ENCODE assay signal across 16 cellular contexts in genomic region chr3:107897471-107898180, GRCh38.
DNase-seq lines count a peak whose midpoint lies in the region; ATAC-seq and TF ChIP-seq lines count a peak whose summit lies in the region.
"Had no signal": no experiment of that assay in that cellular context is flagged by ENCODE, and none has a peak within 500 bp of the region (broad histone marks: within the 10 kb centered on the region; RNA-seq: fewer than 3 reads in every experiment).

No MANE protein-coding gene starts in this region.

- H3K9me3 ChIP-seq in Karpas-422 (ENCODE audit: low read length) (no peaks in the 10 kb centered on the region), PC-9 (ENCODE audit: insufficient read depth, low read depth) (no peaks in the 10 kb centered on the region), transverse colon (no peaks in the 10 kb centered on the region)
- H3K9me3 ChIP-seq: BE2C, sigmoid colon had no signal

- H3K9me2 ChIP-seq in Karpas-422 (replicated peaks; ENCODE audit: insufficient read depth, low read length) (no peaks in the 10 kb centered on the region), PC-9 (ENCODE audit: insufficient read depth) (no peaks in the 10 kb centered on the region)

- no peak overlapping the region for H3K4me3 Mint-ChIP-seq in immature natural killer cell
- H3K4me3 Mint-ChIP-seq: activated CD4-positive, alpha-beta T cell treated with anti-CD3 and anti-CD28 coated beads, Interleukin-2, amount 10 ng/mL, durations not matched to agents 7 days and 5 days; activated T-cell treated with anti-CD3 and anti-CD28 coated beads, Interleukin-2, amount 50 U/mL, for 24 hours; neural progenitor cell had no signal

- ATAC-seq in left colon, result peak; percentile 52
- ATAC-seq: activated naive CD4-positive, alpha-beta T cell treated with anti-CD3 and anti-CD28 coated beads, Interleukin-2, amount 50 U/mL, for 72 hours had no signal

- no peaks in the 10 kb centered on the region for H3K4me1 Mint-ChIP-seq in immature natural killer cell
- H3K4me1 Mint-ChIP-seq: activated CD4-positive, alpha-beta T cell treated with anti-CD3 and anti-CD28 coated beads, Interleukin-2, amount 10 ng/mL, durations not matched to agents 7 days and 5 days had no signal

- H3K4me2 ChIP-seq in Karpas-422 (ENCODE audit: low read depth, low read length, poor library complexity, severe bottlenecking) (no peak overlapping the region), PC-9 (no peak overlapping the region)
- H3K4me2 ChIP-seq: neural progenitor cell had no signal

- H4K20me1 ChIP-seq in Karpas-422 (ENCODE audit: insufficient read depth, low read depth, low read length) (no peaks in the 10 kb centered on the region), PC-9 (ENCODE audit: insufficient read depth) (no peaks in the 10 kb centered on the region)

- no peak for TF ChIP-seq POLR2A in transverse colon (IDR thresholded peaks at IDR 0.05)

- CTCF ChIA-PET in PC-9 (lab: Charles Lee), result interaction anchor here (0.7 kb wide), 1 partner anchor 25 kb away, joined by 3 read pairs; no protein-coding TSS in a partner anchor

- H3K27ac Mint-ChIP-seq in immature natural killer cell, result no peak overlapping the region
- H3K27ac Mint-ChIP-seq: activated CD4-positive, alpha-beta T cell treated with anti-CD3 and anti-CD28 coated beads, Interleukin-2, amount 10 ng/mL, durations not matched to agents 7 days and 5 days; activated naive CD4-positive, alpha-beta T cell treated with anti-CD3 and anti-CD28 coated beads, Interleukin-2, amount 50 U/mL, for 72 hours; activated T-cell treated with anti-CD3 and anti-CD28 coated beads, Interleukin-2, amount 50 U/mL, for 24 hours; neural progenitor cell had no signal

- no peak for TF ChIP-seq EP300 in transverse colon (IDR thresholded peaks at IDR 0.05; ENCODE audit: low read depth)

- H3K27me3 ChIP-seq in Karpas-422 (ENCODE audit: low read length) (no peaks in the 10 kb centered on the region), PC-9 (ENCODE audit: insufficient read depth, low read depth) (no peaks in the 10 kb centered on the region), transverse colon (peaks cover 7% of the 10 kb centered on the region)
- H3K27me3 ChIP-seq: BE2C, neural progenitor cell, sigmoid colon had no signal

- H3K4me3 ChIP-seq in Karpas-422 (ENCODE audit: low read length) (no peak overlapping the region), PC-9 (no peak overlapping the region), transverse colon (no peak overlapping the region)
- H3K4me3 ChIP-seq: neural progenitor cell, sigmoid colon had no signal

- BruUV-seq in PC-9 (replicated peaks; lab: Mats Ljungman, UMichigan), result no TSS peak

- peak; percentile 36 for DNase-seq in ELR (ENCODE audit: low read depth)
- DNase-seq in Karpas-422, result no peak
- peak in 1 of 2 experiments; percentile 62 for DNase-seq in PC-9
- DNase-seq in left colon, result no peak
- no peak for DNase-seq in GM20000 (ENCODE audit: low spot score)
- DNase-seq in activated CD8-positive, alpha-beta memory T cell treated with anti-CD3 and anti-CD28 coated beads, Interleukin-2, amount 50 U/mL, for 48 hours, result no peak
- no peak for DNase-seq in transverse colon
- no peak for DNase-seq in immature natural killer cell
- DNase-seq: activated CD4-positive, alpha-beta T cell treated with anti-CD3 and anti-CD28 coated beads, Interleukin-2, amount 10 ng/mL, durations not matched to agents 7 days and 5 days; activated T-cell treated with anti-CD3 and anti-CD28 coated beads, Interleukin-2, amount 50 U/mL, for 24 hours; BE2C; NCI-H345; sigmoid colon; stimulated activated CD4-positive, alpha-beta T cell treated with anti-CD3 and anti-CD28 coated beads, Interleukin-2, amount 100 ng/mL, for 48 hours had no signal

- peaks cover 9% of the 10 kb centered on the region for H3K4me1 ChIP-seq in Karpas-422 (ENCODE audit: low read length)
- H3K4me1 ChIP-seq in PC-9 (replicated peaks; ENCODE audit: insufficient read depth), result peaks cover 8% of the 10 kb centered on the region
- no peaks in the 10 kb centered on the region for H3K4me1 ChIP-seq in transverse colon
- H3K4me1 ChIP-seq: BE2C, neural progenitor cell, sigmoid colon had no signal

- no peak overlapping the region for H3K27ac ChIP-seq in Karpas-422 (ENCODE audit: low read length)
- no peak overlapping the region for H3K27ac ChIP-seq in PC-9
- no peak overlapping the region for H3K27ac ChIP-seq in transverse colon
- H3K27ac ChIP-seq: neural progenitor cell, sigmoid colon had no signal

- no peak for TF ChIP-seq CTCF in PC-9 (conservative IDR thresholded peaks at IDR 0.05)
- TF ChIP-seq CTCF in GM20000 (IDR thresholded peaks at IDR 0.05; ENCODE audit: extremely low read depth, missing control alignments), result no peak
- no peak for TF ChIP-seq CTCF in transverse colon (IDR thresholded peaks at IDR 0.05)

- no peaks in the 10 kb centered on the region for H3K36me3 ChIP-seq in Karpas-422 (ENCODE audit: insufficient read depth, low read length)
- no peaks in the 10 kb centered on the region for H3K36me3 ChIP-seq in PC-9 (ENCODE audit: low read depth)
- no peaks in the 10 kb centered on the region for H3K36me3 ChIP-seq in transverse colon
- H3K36me3 ChIP-seq: BE2C, neural progenitor cell, sigmoid colon had no signal

- H3K79me2 ChIP-seq in Karpas-422 (ENCODE audit: low read length) (no peaks in the 10 kb centered on the region), PC-9 (ENCODE audit: low read depth) (no peaks in the 10 kb centered on the region)

- H3F3A ChIP-seq in PC-9 (ENCODE audit: insufficient read depth, low read depth), result no peaks in the 10 kb centered on the region; the same call in 1 of the 2 replicates

- intact Hi-C loops in PC-9 (cut with micrococcal nuclease; ENCODE audit: unreplicated experiment) (no loop called here), left colon (cut with DNase I, micrococcal nuclease) (no loop called here), transverse colon (cut with DNase I; ENCODE audit: low total_unique reads) (no loop called here)

- POLR2A ChIA-PET in PC-9 (lab: Charles Lee; ENCODE audit: unreplicated experiment), result interaction anchor here (0.6 kb wide), 1 partner anchor 14 kb away, joined by 3 read pairs; no protein-coding TSS in a partner anchor

- peaks cover 0 to 3% (median 0%) of the 10 kb centered on the region in 6 donors for H3K9me3 Mint-ChIP-seq in immature natural killer cell
- H3K9me3 Mint-ChIP-seq: activated CD4-positive, alpha-beta T cell treated with anti-CD3 and anti-CD28 coated beads, Interleukin-2, amount 10 ng/mL, durations not matched to agents 7 days and 5 days; activated naive CD4-positive, alpha-beta T cell treated with anti-CD3 and anti-CD28 coated beads, Interleukin-2, amount 50 U/mL, for 72 hours; activated T-cell treated with anti-CD3 and anti-CD28 coated beads, Interleukin-2, amount 50 U/mL, for 24 hours; neural progenitor cell had no signal

- 31 to 44% methylated on average over 5 of the region's 5 CpGs for WGBS in transverse colon (ENCODE audit: low coverage in 1 of 2), 2 donors

- H2AFZ ChIP-seq in Karpas-422 (ENCODE audit: low read length) (peak overlapping the region; percentile 46), PC-9 (peak overlapping the region; percentile 3; the same call in 1 of the 2 replicates)
- H2AFZ ChIP-seq: neural progenitor cell had no signal

- H3K36me3 Mint-ChIP-seq in immature natural killer cell, result no peaks in the 10 kb centered on the region
- H3K36me3 Mint-ChIP-seq: activated naive CD4-positive, alpha-beta T cell treated with anti-CD3 and anti-CD28 coated beads, Interleukin-2, amount 50 U/mL, for 72 hours; neural progenitor cell had no signal

- in situ Hi-C loops in transverse colon (cut with MboI; ENCODE audit: low pct_ligation_motif_present in 1 of 4, low pct_unique_long_range_greater_than_20kb in 1 of 4, low sequenced_read_pairs in 3 of 4), result no loop called here

- peaks cover 3 to 12% (median 9%) of the 10 kb centered on the region in 3 donors for H3K27me3 Mint-ChIP-seq in immature natural killer cell (ENCODE audit: low read depth in 3 of 3)

- no peak overlapping the region for H3K9ac ChIP-seq in Karpas-422 (ENCODE audit: low read length)
- H3K9ac ChIP-seq: neural progenitor cell had no signal
